Comparison of ENCODE assay signal across 17 cellular contexts in the genomic region with DNA sequence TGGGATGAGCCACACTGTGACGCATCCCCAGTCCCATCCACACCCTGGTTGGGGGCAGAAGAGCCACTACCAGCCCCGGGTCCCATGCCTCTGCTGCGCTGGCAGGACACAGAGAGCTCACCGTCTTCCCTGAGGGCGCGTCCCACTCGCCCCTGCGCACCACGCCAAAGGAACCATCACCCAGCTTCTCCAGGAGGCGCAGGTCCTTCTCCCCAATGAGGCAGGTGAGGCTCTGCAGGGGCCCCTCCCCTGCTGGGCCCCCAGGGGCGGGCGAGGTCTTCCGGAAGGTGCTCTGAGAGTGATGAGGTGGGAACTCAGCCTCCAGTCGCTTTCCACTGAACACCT.
"Had no signal": no experiment of that assay in that cellular context is flagged by ENCODE, and none has a peak within 500 bp of the region (broad histone marks: within the 10 kb centered on the region; RNA-seq: fewer than 3 reads in every experiment).

No MANE protein-coding gene starts in this region.

- H3K36me3 ChIP-seq: WERI-Rb-1 had no signal

- H3K27me3 ChIP-seq: ascending aorta, esophagus squamous epithelium, testis had no signal

- H3K27ac Mint-ChIP-seq: activated T-cell treated with anti-CD3 and anti-CD28 coated beads, Interleukin-2, amount 50 U/mL, for 72 hours; natural killer cell treated with Interleukin-12 subunit alpha and Interleukin-12 subunit beta and Interleukin-15 and Interleukin-18, amount 100 ng/mL, for 72 hours; stimulated activated memory B cell treated with anti-CD40 and anti-IgM and Interleukin-4, amounts not matched to agents 10 μg/mL and 1 μg/mL and 100 μg/mL, for 72 hours had no signal

- H3K36me3 Mint-ChIP-seq: natural killer cell treated with Interleukin-12 subunit alpha and Interleukin-12 subunit beta and Interleukin-15 and Interleukin-18, amount 100 ng/mL, for 72 hours had no signal

- H3K4me1 ChIP-seq: ascending aorta had no signal

- ATAC-seq: activated T-cell treated with anti-CD3 and anti-CD28 coated beads, Interleukin-2, amount 50 U/mL, for 72 hours; natural killer cell treated with Interleukin-12 subunit alpha and Interleukin-12 subunit beta and Interleukin-15 and Interleukin-18, amount 100 ng/mL, for 72 hours; stimulated activated memory B cell treated with anti-CD40 and anti-IgM and Interleukin-4, amounts not matched to agents 10 μg/mL and 1 μg/mL and 100 μg/mL, for 72 hours had no signal

- H3K4me3 ChIP-seq: ascending aorta, esophagus squamous epithelium, testis had no signal

- H3K9me3 Mint-ChIP-seq: activated T-cell treated with anti-CD3 and anti-CD28 coated beads, Interleukin-2, amount 50 U/mL, for 72 hours; natural killer cell treated with Interleukin-12 subunit alpha and Interleukin-12 subunit beta and Interleukin-15 and Interleukin-18, amount 100 ng/mL, for 72 hours; stimulated activated memory B cell treated with anti-CD40 and anti-IgM and Interleukin-4, amounts not matched to agents 10 μg/mL and 1 μg/mL and 100 μg/mL, for 72 hours had no signal

- H3K9me3 ChIP-seq: ascending aorta, esophagus squamous epithelium, testis had no signal

- H3K27ac ChIP-seq: WERI-Rb-1 had no signal

- H3K4me3 Mint-ChIP-seq: activated T-cell treated with anti-CD3 and anti-CD28 coated beads, Interleukin-2, amount 50 U/mL, for 72 hours; natural killer cell treated with Interleukin-12 subunit alpha and Interleukin-12 subunit beta and Interleukin-15 and Interleukin-18, amount 100 ng/mL, for 72 hours; stimulated activated memory B cell treated with anti-CD40 and anti-IgM and Interleukin-4, amounts not matched to agents 10 μg/mL and 1 μg/mL and 100 μg/mL, for 72 hours had no signal

- DNase-seq: activated CD4-positive, alpha-beta T cell treated with anti-CD3 and anti-CD28 coated beads for 1 hour; activated CD8-positive, alpha-beta memory T cell treated with anti-CD3 and anti-CD28 coated beads for 24 hours; activated effector memory CD4-positive, alpha-beta T cell treated with anti-CD3 and anti-CD28 coated beads, Interleukin-2, amount 50 U/mL, for 16 hours; activated naive CD4-positive, alpha-beta T cell treated with anti-CD3 and anti-CD28 coated beads, Interleukin-2, amount 50 U/mL, for 16 hours; activated T-cell treated with anti-CD3 and anti-CD28 coated beads, Interleukin-2, amount 50 U/mL, for 72 hours; effector CD4-positive, alpha-beta T cell; esophagus squamous epithelium; hippocampal formation; mesenchymal stem cell; stimulated activated CD4-positive, alpha-beta T cell treated with anti-CD3 and anti-CD28 coated beads, Interleukin-4, amount 100 ng/mL, for 4 hours; SW 1271; T-helper 2 cell; testis; WERI-Rb-1 had no signal

- H3K27me3 Mint-ChIP-seq: natural killer cell treated with Interleukin-12 subunit alpha and Interleukin-12 subunit beta and Interleukin-15 and Interleukin-18, amount 100 ng/mL, for 72 hours; stimulated activated memory B cell treated with anti-CD40 and anti-IgM and Interleukin-4, amounts not matched to agents 10 μg/mL and 1 μg/mL and 100 μg/mL, for 72 hours had no signal
